12 cellular contexts compared by ENCODE assay signal in the genomic region with DNA sequence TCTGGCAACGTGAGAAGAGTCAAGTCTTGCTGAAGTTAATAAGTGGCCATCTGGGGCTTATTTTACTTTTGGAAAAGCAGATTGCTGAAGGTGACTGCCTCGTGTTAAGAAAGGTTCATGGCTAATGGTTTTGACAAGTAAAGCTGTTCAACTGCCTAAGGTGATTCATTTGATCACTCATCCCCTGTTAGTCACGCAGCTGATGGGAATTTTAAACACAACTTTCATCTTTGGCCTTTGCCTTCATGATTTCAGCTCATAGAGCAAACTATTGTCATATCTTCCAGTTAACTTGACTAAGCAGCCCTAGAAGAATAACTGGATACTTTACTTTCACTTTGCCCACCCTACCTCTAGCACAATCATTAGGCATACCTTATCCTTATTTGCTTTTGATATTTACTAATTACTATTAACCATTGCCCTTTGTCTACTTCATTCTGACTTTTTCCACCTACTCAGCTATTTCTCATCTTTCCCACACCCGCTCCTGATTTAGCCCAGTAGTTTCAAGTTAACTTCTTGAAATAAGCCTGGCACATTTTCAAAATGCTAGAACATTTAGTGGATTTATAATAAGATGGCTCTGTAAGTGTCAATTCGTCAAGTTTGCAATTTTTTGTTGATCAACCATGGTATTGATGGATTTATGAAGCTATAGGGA.
A peak's percentile ranks its signal among the peaks of the same experiment; 100 is the strongest.
DNase-seq lines count a peak whose midpoint lies in the region; ATAC-seq and TF ChIP-seq lines count a peak whose summit lies in the region.
"Had no signal": no experiment of that assay in that cellular context is flagged by ENCODE, and none has a peak within 500 bp of the region (broad histone marks: within the 10 kb centered on the region; RNA-seq: fewer than 3 reads in every experiment).

No MANE protein-coding gene starts in this region.

- H3K4me3 ChIP-seq in epithelial cell of proximal tubule (ENCODE audit: low read depth, low read length): no peak overlapping the region
- H3K4me3 ChIP-seq: ovary, testis had no signal

- peaks cover 30% of the 10 kb centered on the region for H3K4me1 Mint-ChIP-seq in activated T-cell treated with anti-CD3 and anti-CD28 coated beads, Interleukin-2, amount 50 U/mL, for 72 hours (ENCODE audit: low read depth)

- peaks cover 7% of the 10 kb centered on the region for H3K27me3 Mint-ChIP-seq in activated T-cell treated with anti-CD3 and anti-CD28 coated beads, Interleukin-2, amount 50 U/mL, for 72 hours (ENCODE audit: low read depth)

- peak overlapping the region in 1 of 2 donors; percentile 70 for H3K4me3 Mint-ChIP-seq in activated T-cell treated with anti-CD3 and anti-CD28 coated beads, Interleukin-2, amount 50 U/mL, for 72 hours

- no peaks in the 10 kb centered on the region for H3K9me3 Mint-ChIP-seq in activated T-cell treated with anti-CD3 and anti-CD28 coated beads, Interleukin-2, amount 50 U/mL, for 72 hours

- DNase-seq in activated T-cell treated with anti-CD3 and anti-CD28 coated beads, Interleukin-2, amount 50 U/mL, for 72 hours: peak in 1 of 2 donors; percentile 12
- DNase-seq in activated T-cell treated with anti-CD3 and anti-CD28 coated beads for 4 hours (no peak), RKO (ENCODE audit: low spot score) (peak; percentile 93), epithelial cell of proximal tubule (ENCODE audit: low read depth) (peak; percentile 50), renal cortical epithelial cell (ENCODE audit: low read depth) (peak; percentile 83), DMS53 treated with DMSO at 0.1 percent for 48 hours (lab: John Stamatoyannopoulos, UW; ENCODE audit: unreplicated experiment) (no peak), OCI-M2 (lab: John Stamatoyannopoulos, UW; ENCODE audit: unreplicated experiment) (no peak), GF-D8 (lab: John Stamatoyannopoulos, UW) (no peak)
- DNase-seq: NCI-H1436, ovary, T-helper 9 cell, testis had no signal

- TF ChIP-seq CTCF in epithelial cell of proximal tubule (conservative IDR thresholded peaks at IDR 0.05; ENCODE audit: low read depth, low read length): no peak

- no peaks in the 10 kb centered on the region for H3K36me3 Mint-ChIP-seq in activated T-cell treated with anti-CD3 and anti-CD28 coated beads, Interleukin-2, amount 50 U/mL, for 72 hours (ENCODE audit: insufficient read depth in 2 of 2)

- peak overlapping the region; percentile 88 for H3K27ac Mint-ChIP-seq in activated T-cell treated with anti-CD3 and anti-CD28 coated beads, Interleukin-2, amount 50 U/mL, for 72 hours

- peak; percentile 76 to 79 for ATAC-seq in activated T-cell treated with anti-CD3 and anti-CD28 coated beads, Interleukin-2, amount 50 U/mL, for 72 hours (replicated peaks in 1 of 2)

Comparison
In these comparisons a context has a peak if more than half of its experiments do, and no peak if none do; other contexts are left out.
1. DNase-seq: peak in RKO (single experiment), epithelial cell of proximal tubule (single experiment) and renal cortical epithelial cell (single experiment); none in activated T-cell treated with anti-CD3 and anti-CD28 coated beads for 4 hours (single experiment), DMS53 treated with DMSO at 0.1 percent for 48 hours (single experiment), OCI-M2 (single experiment) and GF-D8 (single experiment).